Comparison of ENCODE assay signal across 9 cellular contexts in genomic region chr9:114156658-114157421, GRCh38. TPM values are rescaled to one million over a fixed set of nuclear protein-coding genes. Genes with fewer than 3 reads are reported as not detected.
DNase-seq lines count a peak whose midpoint lies in the region; TF ChIP-seq lines count a peak whose summit lies in the region.
"Had no signal": no experiment of that assay in that cellular context is flagged by ENCODE, and none has a peak within 500 bp of the region (broad histone marks: within the 10 kb centered on the region; RNA-seq: fewer than 3 reads in every experiment).

No MANE protein-coding gene starts in this region.

- peaks cover 2% of the 10 kb centered on the region for H3K9me3 Mint-ChIP-seq in endodermal cell

- H3K4me1 ChIP-seq in endodermal cell (ENCODE audit: control insufficient read depth, insufficient read depth, low read length): peaks cover 21% of the 10 kb centered on the region
- H3K4me1 ChIP-seq in mesendoderm (ENCODE audit: control insufficient read depth, low read depth, low read length): peaks cover 19% of the 10 kb centered on the region
- H3K4me1 ChIP-seq in stomach smooth muscle (ENCODE audit: control insufficient read depth, insufficient read depth, low read length): peaks cover 52% of the 10 kb centered on the region

- H3K27ac Mint-ChIP-seq in endodermal cell: peak overlapping the region; percentile 82

- H2BK120ac ChIP-seq in mesendoderm (ENCODE audit: low read depth, low read length): no peak overlapping the region

- WGBS in endodermal cell (ENCODE audit: insufficient coverage in 1 of 2, insufficient read length in 1 of 2), 2 experiments: 45 to 47% methylated on average over 12 to 31 of the region's 31 CpGs
- no CpG with 5 or more reads among the region's 31 CpGs for WGBS in mesendoderm (ENCODE audit: extremely low coverage, insufficient coverage, low lambda C conversion rate)

- peak overlapping the region; percentile 89 for H3K23ac ChIP-seq in mesendoderm (ENCODE audit: low read length)

- peak overlapping the region; percentile 60 for H3K9ac ChIP-seq in endodermal cell (ENCODE audit: extremely low read depth, low read length, poor library complexity, severe bottlenecking)
- peak overlapping the region; percentile 87 for H3K9ac ChIP-seq in mesendoderm (ENCODE audit: low read length)
- H3K9ac ChIP-seq in stomach smooth muscle (ENCODE audit: low read length in 2 of 2): peak overlapping the region; percentile 36 to 54

- H3K27ac ChIP-seq in endodermal cell (ENCODE audit: low read depth, low read length) (no peak overlapping the region), mesendoderm (ENCODE audit: low read depth, low read length) (peak overlapping the region; percentile 2), stomach smooth muscle (ENCODE audit: low read length) (peak overlapping the region; percentile 53)
- H3K27ac ChIP-seq: 22Rv1 had no signal

- H4K8ac ChIP-seq in mesendoderm (ENCODE audit: low read depth, low read length): no peak overlapping the region

- no peak for TF ChIP-seq CTCF in endodermal cell (conservative IDR thresholded peaks at IDR 0.05)

- H3K27me3 ChIP-seq in endodermal cell (ENCODE audit: control insufficient read depth, insufficient read depth, low read length, poor library complexity, severe bottlenecking): peaks cover 34% of the 10 kb centered on the region
- H3K27me3 ChIP-seq in mesendoderm (ENCODE audit: insufficient read depth, low read length, poor library complexity): peaks cover 5% of the 10 kb centered on the region
- H3K27me3 ChIP-seq in stomach smooth muscle (ENCODE audit: control insufficient read depth in 1 of 2, insufficient read depth in 2 of 2, low read length in 2 of 2): peaks cover 22 to 26% of the 10 kb centered on the region in 2 donors

- H3K4me1 Mint-ChIP-seq in endodermal cell: peaks cover 41% of the 10 kb centered on the region

- peak overlapping the region; percentile 94 for H3K4me3 ChIP-seq in endodermal cell (ENCODE audit: low read length)
- peak overlapping the region; percentile 84 for H3K4me3 ChIP-seq in mesendoderm (ENCODE audit: low read length)
- H3K4me3 ChIP-seq in stomach smooth muscle (ENCODE audit: low read length in 2 of 2): peak overlapping the region; percentile 55 to 76

- H3K18ac ChIP-seq in mesendoderm (ENCODE audit: low read length): peak overlapping the region; percentile 94

- H3K36me3 ChIP-seq in endodermal cell (ENCODE audit: control insufficient read depth, insufficient read depth, low read length) (peaks cover 5% of the 10 kb centered on the region), mesendoderm (ENCODE audit: control insufficient read depth, insufficient read depth, low read length) (no peaks in the 10 kb centered on the region), stomach smooth muscle (ENCODE audit: control insufficient read depth in 2 of 2, insufficient read depth in 2 of 2, low read length in 2 of 2) (no peaks in the 10 kb centered on the region)

- H3K36me3 Mint-ChIP-seq in endodermal cell (ENCODE audit: low read depth): peaks cover 5% of the 10 kb centered on the region

- H2AK5ac ChIP-seq in mesendoderm (ENCODE audit: low read length): peak overlapping the region; percentile 51

- peaks cover 19% of the 10 kb centered on the region for H3K79me2 ChIP-seq in mesendoderm (ENCODE audit: control insufficient read depth, insufficient read depth, low read length)

- H3K4me2 ChIP-seq in mesendoderm (ENCODE audit: low read length): peak overlapping the region; percentile 100

- H3K9me3 ChIP-seq in endodermal cell (ENCODE audit: control insufficient read depth, low read length) (no peaks in the 10 kb centered on the region), stomach smooth muscle (ENCODE audit: control insufficient read depth in 2 of 2, low read length in 2 of 2) (no peaks in the 10 kb centered on the region)

- H3K79me1 ChIP-seq in mesendoderm (ENCODE audit: low read length): peaks cover 22% of the 10 kb centered on the region

- no peak overlapping the region for H2BK5ac ChIP-seq in mesendoderm (ENCODE audit: low read length)

- no peak overlapping the region for H4K5ac ChIP-seq in mesendoderm (ENCODE audit: low read length)

- H3K4ac ChIP-seq in mesendoderm (ENCODE audit: low read depth, low read length): no peak overlapping the region

- DNase-seq in DMS 273 (lab: John Stamatoyannopoulos, UW; ENCODE audit: unreplicated experiment) (peak; percentile 62), DMS 273 treated with DMSO at 0.1 percent for 48 hours (lab: John Stamatoyannopoulos, UW) (no peak), endodermal cell (peak; percentile 81), mesendoderm (peak; percentile 61), SIG-M5 treated with dmso at 0.1 percent for 504 hours (lab: John Stamatoyannopoulos, UW; ENCODE audit: unreplicated experiment) (no peak), NCI-H1048 (lab: John Stamatoyannopoulos, UW) (no peak)
- peak; percentile 24 to 31 for DNase-seq in activated CD4-positive, alpha-beta T cell treated with anti-CD3 and anti-CD28 coated beads, Interleukin-2, amount 50 U/mL, for 4 hours

- H3K4me3 Mint-ChIP-seq in endodermal cell: peak overlapping the region; percentile 86

- H2BK15ac ChIP-seq in mesendoderm (replicated peaks; ENCODE audit: low read depth): no peak overlapping the region

- peaks cover 39% of the 10 kb centered on the region for H3K27me3 Mint-ChIP-seq in endodermal cell (ENCODE audit: insufficient read depth)

- peak overlapping the region; percentile 90 for H3K56ac ChIP-seq in mesendoderm (ENCODE audit: low read length)

RNA-seq across cellular contexts. Expression of gene COL27A1, which starts 1.5 kb away (rescaled TPM):
- 10 to 100 TPM; 43.8 to 69.5 TPM for total RNA-seq in endodermal cell
- 27.0 TPM for polyA plus RNA-seq in endodermal cell (2013, experiment 1 of 2)
- 29.4 TPM for polyA plus RNA-seq in endodermal cell (2013, experiment 2 of 2)
- polyA plus RNA-seq in mesendoderm (2013, experiment 1 of 2): 13.9 TPM
- polyA plus RNA-seq in mesendoderm (2013, experiment 2 of 2): 13.5 TPM

RNA-seq across cellular contexts. Expression of gene KIF12, which starts 57.7 kb away (rescaled TPM):
- 10 to 100 TPM; 11.4 to 16.3 TPM for total RNA-seq in endodermal cell
- 3.3 TPM for polyA plus RNA-seq in endodermal cell (2013, experiment 1 of 2)
- 4.1 TPM for polyA plus RNA-seq in endodermal cell (2013, experiment 2 of 2)
- polyA plus RNA-seq in mesendoderm (2013, experiment 1 of 2): 0.41 TPM
- 0.63 TPM for polyA plus RNA-seq in mesendoderm (2013, experiment 2 of 2)

Comparison
In these comparisons a context has a peak if more than half of its experiments do, and no peak if none do; other contexts are left out.
1. DNase-seq: peak in DMS 273 (single experiment), activated CD4-positive, alpha-beta T cell treated with anti-CD3 and anti-CD28 coated beads, Interleukin-2, amount 50 U/mL, for 4 hours (2 of 2), endodermal cell (single experiment) and mesendoderm (single experiment); none in DMS 273 treated with DMSO at 0.1 percent for 48 hours (single experiment), SIG-M5 treated with dmso at 0.1 percent for 504 hours (single experiment) and NCI-H1048 (single experiment).
2. Peak in every context shown above with its lines, with median percentiles within 50 percentile points of each other: H3K4me3 ChIP-seq and H3K9ac ChIP-seq.